ENCODE assay signal across 8 cellular contexts in genomic region chr14:66401447-66402095, GRCh38.
DNase-seq lines count a peak whose midpoint lies in the region; ATAC-seq, FAIRE-seq and TF ChIP-seq lines count a peak whose summit lies in the region.

No MANE protein-coding gene starts in this region.

- H3K4me3 Mint-ChIP-seq in neural progenitor cell, result no peak overlapping the region

- no peak overlapping the region for H3K9ac ChIP-seq in neural progenitor cell

- no peak overlapping the region for H3K27ac ChIP-seq in neural progenitor cell

- H3K4me3 ChIP-seq in bronchial epithelial cell (ENCODE audit: low read depth, low read length) (no peak overlapping the region), neural progenitor cell (no peak overlapping the region)

- H3K27me3 ChIP-seq in bronchial epithelial cell (ENCODE audit: control insufficient read depth, insufficient read depth, low read length), result no peaks in the 10 kb centered on the region
- H3K27me3 ChIP-seq in neural progenitor cell, result no peaks in the 10 kb centered on the region

- peaks cover 2% of the 10 kb centered on the region for H3K27me3 Mint-ChIP-seq in neural progenitor cell (ENCODE audit: insufficient read depth, low read depth)

- DNase-seq in EL, result peak; percentile 15
- DNase-seq in NCI-H1105 treated with DMSO at 0.1 percent for 48 hours (lab: John Stamatoyannopoulos, UW), result peak; percentile 47
- DNase-seq in bronchial epithelial cell (ENCODE audit: low read depth), result no peak
- DNase-seq in neural progenitor cell (ENCODE audit: low spot score), result peak; percentile 17
- no peak for DNase-seq in T-helper 1 cell
- no peak for DNase-seq in ecto neural progenitor cell (ENCODE audit: low spot score)
- no peak for DNase-seq in activated CD8-positive, alpha-beta memory T cell treated with anti-CD3 and anti-CD28 coated beads for 24 hours

- ATAC-seq in HG03039 (IDR thresholded peaks at IDR 0.05; ENCODE audit: unreplicated experiment), result no peak

- no peak overlapping the region for H3K27ac Mint-ChIP-seq in neural progenitor cell

- H3K36me3 ChIP-seq in bronchial epithelial cell (ENCODE audit: control insufficient read depth, insufficient read depth, low read length) (no peaks in the 10 kb centered on the region), neural progenitor cell (no peaks in the 10 kb centered on the region)

- H4K20me1 ChIP-seq in neural progenitor cell (ENCODE audit: low read depth), result no peaks in the 10 kb centered on the region

- no peaks in the 10 kb centered on the region for H3K9me3 Mint-ChIP-seq in neural progenitor cell

- H2AFZ ChIP-seq in neural progenitor cell (replicated peaks), result no peak overlapping the region

- no peaks in the 10 kb centered on the region for H3K79me2 ChIP-seq in neural progenitor cell (ENCODE audit: low read depth)

- H3K36me3 Mint-ChIP-seq in neural progenitor cell, result no peaks in the 10 kb centered on the region

- peaks cover 16% of the 10 kb centered on the region for H3K4me1 Mint-ChIP-seq in neural progenitor cell

- peak; percentile 34 for TF ChIP-seq CTCF in bronchial epithelial cell (IDR thresholded peaks at IDR 0.05; ENCODE audit: insufficient read depth, low read length, severe bottlenecking)
- TF ChIP-seq CTCF in neural progenitor cell (IDR thresholded peaks at IDR 0.05), result peak; percentile 47

- no peak for FAIRE-seq in bronchial epithelial cell (lab: Jason Lieb, UNC)

- H3K9me3 ChIP-seq in neural progenitor cell (ENCODE audit: low read depth), result no peaks in the 10 kb centered on the region

- peaks cover 6% of the 10 kb centered on the region for H3K4me1 ChIP-seq in neural progenitor cell

- H3K4me2 ChIP-seq in neural progenitor cell, result no peak overlapping the region

- H3F3A ChIP-seq in neural progenitor cell (ENCODE audit: low read depth), result no peaks in the 10 kb centered on the region

Comparison
In these comparisons a context has a peak if more than half of its experiments do, and no peak if none do; other contexts are left out.
1. DNase-seq: peak in EL (single experiment), NCI-H1105 treated with DMSO at 0.1 percent for 48 hours (single experiment) and neural progenitor cell (single experiment); none in bronchial epithelial cell (single experiment), T-helper 1 cell (0 of 5), ecto neural progenitor cell (single experiment) and activated CD8-positive, alpha-beta memory T cell treated with anti-CD3 and anti-CD28 coated beads for 24 hours (single experiment).